ENCODE assay signal across 1 cellular context in the genomic region with DNA sequence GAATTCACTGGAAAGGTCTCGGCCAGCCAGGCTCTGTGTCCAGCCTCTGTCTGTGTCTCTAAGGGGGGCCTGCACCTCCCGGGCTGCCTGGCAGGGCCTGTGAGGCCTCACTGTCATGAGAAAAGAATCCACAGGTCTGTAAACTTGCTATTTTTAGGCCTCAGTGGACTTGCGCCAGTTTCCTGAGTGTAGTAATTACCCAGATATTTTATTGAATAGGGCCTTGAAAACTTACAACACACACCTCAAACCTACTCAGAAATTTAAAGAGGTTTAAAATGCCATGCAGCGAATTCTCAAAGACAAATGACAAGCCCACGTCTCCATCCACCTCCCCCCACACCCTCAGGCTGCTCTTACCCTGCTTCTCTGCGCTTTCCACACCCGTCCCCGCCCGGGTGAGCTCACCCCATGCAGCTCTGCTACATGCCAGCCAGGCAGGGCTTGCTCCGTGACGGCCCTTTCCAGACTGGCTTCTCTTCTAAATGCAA.
TF ChIP-seq lines count a peak whose summit lies in the region.

No MANE protein-coding gene starts in this region.

TF ChIP-seq in GM12878, 131 proteins besides CTCF, POLR2A, EP300 and RAD21 (continued from another document):
- TF ChIP-seq, protein P1, sequence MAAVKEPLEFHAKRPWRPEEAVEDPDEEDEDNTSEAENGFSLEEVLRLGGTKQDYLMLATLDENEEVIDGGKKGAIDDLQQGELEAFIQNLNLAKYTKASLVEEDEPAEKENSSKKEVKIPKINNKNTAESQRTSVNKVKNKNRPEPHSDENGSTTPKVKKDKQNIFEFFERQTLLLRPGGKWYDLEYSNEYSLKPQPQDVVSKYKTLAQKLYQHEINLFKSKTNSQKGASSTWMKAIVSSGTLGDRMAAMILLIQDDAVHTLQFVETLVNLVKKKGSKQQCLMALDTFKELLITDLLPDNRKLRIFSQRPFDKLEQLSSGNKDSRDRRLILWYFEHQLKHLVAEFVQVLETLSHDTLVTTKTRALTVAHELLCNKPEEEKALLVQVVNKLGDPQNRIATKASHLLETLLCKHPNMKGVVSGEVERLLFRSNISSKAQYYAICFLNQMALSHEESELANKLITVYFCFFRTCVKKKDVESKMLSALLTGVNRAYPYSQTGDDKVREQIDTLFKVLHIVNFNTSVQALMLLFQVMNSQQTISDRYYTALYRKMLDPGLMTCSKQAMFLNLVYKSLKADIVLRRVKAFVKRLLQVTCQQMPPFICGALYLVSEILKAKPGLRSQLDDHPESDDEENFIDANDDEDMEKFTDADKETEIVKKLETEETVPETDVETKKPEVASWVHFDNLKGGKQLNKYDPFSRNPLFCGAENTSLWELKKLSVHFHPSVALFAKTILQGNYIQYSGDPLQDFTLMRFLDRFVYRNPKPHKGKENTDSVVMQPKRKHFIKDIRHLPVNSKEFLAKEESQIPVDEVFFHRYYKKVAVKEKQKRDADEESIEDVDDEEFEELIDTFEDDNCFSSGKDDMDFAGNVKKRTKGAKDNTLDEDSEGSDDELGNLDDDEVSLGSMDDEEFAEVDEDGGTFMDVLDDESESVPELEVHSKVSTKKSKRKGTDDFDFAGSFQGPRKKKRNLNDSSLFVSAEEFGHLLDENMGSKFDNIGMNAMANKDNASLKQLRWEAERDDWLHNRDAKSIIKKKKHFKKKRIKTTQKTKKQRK (IDR thresholded peaks at IDR 0.05; ENCODE audit: low read depth, low read length) = no peak
- TF ChIP-seq HDGF (IDR thresholded peaks at IDR 0.05) = no peak
- TF ChIP-seq RUNX3 (IDR thresholded peaks at IDR 0.05; ENCODE audit: low read length) = no peak
- TF ChIP-seq NFXL1 (IDR thresholded peaks at IDR 0.05; ENCODE audit: borderline replicate concordance) = no peak
- no peak for TF ChIP-seq CBX3 (IDR thresholded peaks at IDR 0.05; ENCODE audit: borderline replicate concordance, low read depth)
- no peak for TF ChIP-seq KDM1A (IDR thresholded peaks at IDR 0.05; ENCODE audit: borderline replicate concordance)
- no peak for TF ChIP-seq SMC3 (IDR thresholded peaks at IDR 0.05; ENCODE audit: borderline replicate concordance, low read length)
- TF ChIP-seq, protein P2, sequence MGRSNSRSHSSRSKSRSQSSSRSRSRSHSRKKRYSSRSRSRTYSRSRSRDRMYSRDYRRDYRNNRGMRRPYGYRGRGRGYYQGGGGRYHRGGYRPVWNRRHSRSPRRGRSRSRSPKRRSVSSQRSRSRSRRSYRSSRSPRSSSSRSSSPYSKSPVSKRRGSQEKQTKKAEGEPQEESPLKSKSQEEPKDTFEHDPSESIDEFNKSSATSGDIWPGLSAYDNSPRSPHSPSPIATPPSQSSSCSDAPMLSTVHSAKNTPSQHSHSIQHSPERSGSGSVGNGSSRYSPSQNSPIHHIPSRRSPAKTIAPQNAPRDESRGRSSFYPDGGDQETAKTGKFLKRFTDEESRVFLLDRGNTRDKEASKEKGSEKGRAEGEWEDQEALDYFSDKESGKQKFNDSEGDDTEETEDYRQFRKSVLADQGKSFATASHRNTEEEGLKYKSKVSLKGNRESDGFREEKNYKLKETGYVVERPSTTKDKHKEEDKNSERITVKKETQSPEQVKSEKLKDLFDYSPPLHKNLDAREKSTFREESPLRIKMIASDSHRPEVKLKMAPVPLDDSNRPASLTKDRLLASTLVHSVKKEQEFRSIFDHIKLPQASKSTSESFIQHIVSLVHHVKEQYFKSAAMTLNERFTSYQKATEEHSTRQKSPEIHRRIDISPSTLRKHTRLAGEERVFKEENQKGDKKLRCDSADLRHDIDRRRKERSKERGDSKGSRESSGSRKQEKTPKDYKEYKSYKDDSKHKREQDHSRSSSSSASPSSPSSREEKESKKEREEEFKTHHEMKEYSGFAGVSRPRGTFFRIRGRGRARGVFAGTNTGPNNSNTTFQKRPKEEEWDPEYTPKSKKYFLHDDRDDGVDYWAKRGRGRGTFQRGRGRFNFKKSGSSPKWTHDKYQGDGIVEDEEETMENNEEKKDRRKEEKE (IDR thresholded peaks at IDR 0.05) = no peak
- TF ChIP-seq, protein P3, sequence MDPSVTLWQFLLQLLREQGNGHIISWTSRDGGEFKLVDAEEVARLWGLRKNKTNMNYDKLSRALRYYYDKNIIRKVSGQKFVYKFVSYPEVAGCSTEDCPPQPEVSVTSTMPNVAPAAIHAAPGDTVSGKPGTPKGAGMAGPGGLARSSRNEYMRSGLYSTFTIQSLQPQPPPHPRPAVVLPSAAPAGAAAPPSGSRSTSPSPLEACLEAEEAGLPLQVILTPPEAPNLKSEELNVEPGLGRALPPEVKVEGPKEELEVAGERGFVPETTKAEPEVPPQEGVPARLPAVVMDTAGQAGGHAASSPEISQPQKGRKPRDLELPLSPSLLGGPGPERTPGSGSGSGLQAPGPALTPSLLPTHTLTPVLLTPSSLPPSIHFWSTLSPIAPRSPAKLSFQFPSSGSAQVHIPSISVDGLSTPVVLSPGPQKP (IDR thresholded peaks at IDR 0.05; ENCODE audit: low read depth, low read length) = no peak
- no peak for TF ChIP-seq ZZZ3 (IDR thresholded peaks at IDR 0.05; ENCODE audit: control insufficient read depth, insufficient read length, low read depth)
- no peak for TF ChIP-seq KLF5 (IDR thresholded peaks at IDR 0.05; ENCODE audit: partially characterized antibody)
- TF ChIP-seq MYC (IDR thresholded peaks at IDR 0.05; ENCODE audit: insufficient read depth, insufficient read length, insufficient replicate concordance, low read length, severe bottlenecking) = no peak
- no peak for TF ChIP-seq ZNF384 (IDR thresholded peaks at IDR 0.05; ENCODE audit: borderline replicate concordance, low read depth, low read length)
- TF ChIP-seq, protein P4, sequence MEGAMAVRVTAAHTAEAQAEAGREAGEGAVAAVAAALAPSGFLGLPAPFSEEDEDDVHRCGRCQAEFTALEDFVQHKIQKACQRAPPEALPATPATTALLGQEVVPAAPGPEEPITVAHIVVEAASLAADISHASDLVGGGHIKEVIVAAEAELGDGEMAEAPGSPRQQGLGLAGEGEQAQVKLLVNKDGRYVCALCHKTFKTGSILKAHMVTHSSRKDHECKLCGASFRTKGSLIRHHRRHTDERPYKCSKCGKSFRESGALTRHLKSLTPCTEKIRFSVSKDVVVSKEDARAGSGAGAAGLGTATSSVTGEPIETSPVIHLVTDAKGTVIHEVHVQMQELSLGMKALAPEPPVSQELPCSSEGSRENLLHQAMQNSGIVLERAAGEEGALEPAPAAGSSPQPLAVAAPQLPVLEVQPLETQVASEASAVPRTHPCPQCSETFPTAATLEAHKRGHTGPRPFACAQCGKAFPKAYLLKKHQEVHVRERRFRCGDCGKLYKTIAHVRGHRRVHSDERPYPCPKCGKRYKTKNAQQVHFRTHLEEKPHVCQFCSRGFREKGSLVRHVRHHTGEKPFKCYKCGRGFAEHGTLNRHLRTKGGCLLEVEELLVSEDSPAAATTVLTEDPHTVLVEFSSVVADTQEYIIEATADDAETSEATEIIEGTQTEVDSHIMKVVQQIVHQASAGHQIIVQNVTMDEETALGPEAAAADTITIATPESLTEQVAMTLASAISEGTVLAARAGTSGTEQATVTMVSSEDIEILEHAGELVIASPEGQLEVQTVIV (IDR thresholded peaks at IDR 0.05; ENCODE audit: borderline replicate concordance, partially characterized antibody) = no peak
